12 cellular contexts compared by ENCODE assay signal in the genomic region with DNA sequence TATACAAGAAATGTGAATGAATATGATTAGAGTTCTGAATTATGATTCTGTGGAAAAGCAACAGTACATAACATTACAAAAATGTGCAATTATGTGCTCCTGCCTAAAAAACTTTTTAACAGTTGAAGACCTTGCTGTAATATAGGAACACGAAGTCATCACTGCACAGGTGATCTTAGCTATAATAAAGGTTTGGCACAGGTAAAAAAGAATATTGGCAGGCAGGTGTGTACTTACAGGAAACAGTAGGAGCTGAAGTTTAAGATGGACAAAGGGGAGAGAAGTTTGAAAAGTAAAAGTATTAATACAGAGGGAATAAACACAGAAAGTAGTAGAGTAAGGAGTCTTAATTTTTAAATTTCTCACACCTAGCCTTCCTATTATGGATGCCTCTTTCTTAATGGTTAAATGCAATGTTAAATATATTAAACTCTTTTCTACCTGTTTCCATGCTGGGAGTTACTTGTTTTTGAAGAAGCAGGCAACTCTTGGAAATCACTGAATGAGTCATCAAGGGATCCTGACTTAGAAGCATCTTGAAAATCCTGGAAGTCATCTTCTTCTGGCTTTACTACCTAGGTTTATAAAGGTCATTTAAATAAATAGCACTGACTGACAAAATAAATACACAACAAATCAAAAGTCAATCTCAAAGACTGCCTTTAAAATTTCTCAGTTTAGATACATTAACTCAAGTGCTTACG.
"Had no signal": no experiment of that assay in that cellular context is flagged by ENCODE, and none has a peak within 500 bp of the region (broad histone marks: within the 10 kb centered on the region; RNA-seq: fewer than 3 reads in every experiment).

No MANE protein-coding gene starts in this region.

- H3K9me3 ChIP-seq: left ventricle myocardium inferior, sigmoid colon, upper lobe of left lung had no signal

- FAIRE-seq: keratinocyte had no signal

- DNase-seq: activated CD4-positive, alpha-beta T cell treated with anti-CD3 and anti-CD28 coated beads for 1 hour; activated CD8-positive, alpha-beta memory T cell treated with anti-CD3 and anti-CD28 coated beads for 24 hours; activated gamma-delta T cell; cortex of kidney; effector memory CD4-positive, alpha-beta T cell; left ventricle myocardium inferior; sigmoid colon; stimulated activated CD4-positive, alpha-beta T cell treated with anti-CD3 and anti-CD28 coated beads, Interleukin-2, amount 100 ng/mL, for 24 hours; upper lobe of left lung had no signal

- H3K4me1 ChIP-seq: sigmoid colon, upper lobe of left lung had no signal

- H3K27me3 Mint-ChIP-seq: memory B cell; stimulated activated naive CD8-positive, alpha-beta T cell treated with anti-CD3 and anti-CD28 coated beads, Interleukin-15, Interleukin-2, amounts not matched to agents 100 ng/mL and 50 ng/mL, for 24 hours had no signal

- H3K27me3 ChIP-seq: sigmoid colon, upper lobe of left lung had no signal

- H3K4me1 Mint-ChIP-seq: memory B cell had no signal

- H3K27ac ChIP-seq: left ventricle myocardium inferior, sigmoid colon, upper lobe of left lung had no signal

- H3K4me3 Mint-ChIP-seq: memory B cell; stimulated activated naive CD8-positive, alpha-beta T cell treated with anti-CD3 and anti-CD28 coated beads, Interleukin-15, Interleukin-2, amounts not matched to agents 100 ng/mL and 50 ng/mL, for 24 hours had no signal

- H3K9me3 Mint-ChIP-seq: memory B cell; stimulated activated naive CD8-positive, alpha-beta T cell treated with anti-CD3 and anti-CD28 coated beads, Interleukin-15, Interleukin-2, amounts not matched to agents 100 ng/mL and 50 ng/mL, for 24 hours had no signal

- H3K27ac Mint-ChIP-seq: memory B cell; stimulated activated naive CD8-positive, alpha-beta T cell treated with anti-CD3 and anti-CD28 coated beads, Interleukin-15, Interleukin-2, amounts not matched to agents 100 ng/mL and 50 ng/mL, for 24 hours had no signal

- H3K4me3 ChIP-seq: left ventricle myocardium inferior, sigmoid colon, upper lobe of left lung had no signal
